ENCODE assay signal across 8 cellular contexts in the genomic region with DNA sequence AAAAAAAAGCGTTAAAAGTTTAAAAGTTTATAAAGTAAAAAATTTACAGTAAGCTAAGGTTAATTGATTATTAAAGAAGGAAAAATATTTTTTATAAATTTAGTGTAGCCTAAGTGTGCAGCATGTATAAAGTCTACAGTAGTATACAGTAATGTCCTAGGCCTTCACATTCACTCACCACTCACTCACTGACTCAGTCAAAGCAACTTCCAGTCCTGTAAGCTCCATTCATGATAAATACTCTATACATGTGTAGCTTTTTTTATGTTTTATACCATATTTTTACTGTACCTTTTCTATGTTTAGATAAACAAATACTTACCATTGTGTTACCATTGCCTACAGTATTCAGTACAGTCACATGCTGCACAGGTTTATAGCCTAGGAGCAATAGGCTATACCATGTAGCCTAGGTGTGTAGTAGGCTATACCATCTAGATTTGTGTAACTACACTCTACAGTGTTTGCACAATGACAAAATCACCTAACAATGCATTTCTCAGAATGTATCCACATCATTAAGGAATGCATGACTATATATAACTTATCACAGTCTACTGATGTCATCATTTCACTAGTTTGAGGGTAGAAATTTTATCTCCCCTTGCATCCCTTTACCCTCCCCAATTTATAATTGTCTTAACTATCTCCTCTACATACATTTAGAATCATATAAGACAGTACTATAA.
DNase-seq lines count a peak whose midpoint lies in the region; ATAC-seq, FAIRE-seq and TF ChIP-seq lines count a peak whose summit lies in the region.
"Not testable (repeated sequence)": the region's sequence is repeated elsewhere in the genome, so short reads cannot be mapped to it uniquely, and the experiment has no call there.

No MANE protein-coding gene starts in this region.

- not testable (repeated sequence) for H3K4me3 ChIP-seq in A549; IMR-90 (ENCODE audit: insufficient read depth, low read depth, low read length); RWPE2 (ENCODE audit: severe bottlenecking); astrocyte of the spinal cord (ENCODE audit: low read depth, low read length); epithelial cell of esophagus (ENCODE audit: low read length); pancreas

- not testable (repeated sequence) for H3K4me1 ChIP-seq in A549; IMR-90 (ENCODE audit: control insufficient read depth, insufficient read depth, low read length); RWPE2 (ENCODE audit: insufficient read depth, poor library complexity, severe bottlenecking); pancreas

- not testable (repeated sequence) for H2BK20ac ChIP-seq in IMR-90 (ENCODE audit: low read depth, low read length)

- not testable (repeated sequence) for H2AFZ ChIP-seq in IMR-90 (replicated peaks; ENCODE audit: low read length, poor library complexity)

- H4K5ac ChIP-seq in IMR-90 (ENCODE audit: low read depth, low read length) = not testable (repeated sequence)

- H3K79me1 ChIP-seq in IMR-90 (ENCODE audit: low read depth in 1 of 2, low read length in 2 of 2) = not testable (repeated sequence)

- not testable (repeated sequence) for H3K4me2 ChIP-seq in A549; IMR-90 (ENCODE audit: low read depth, low read length)

- H3K9me1 ChIP-seq in IMR-90 (ENCODE audit: insufficient read depth, low read length) = not testable (repeated sequence)

- not testable (repeated sequence) for H2AK9ac ChIP-seq in IMR-90 (replicated peaks; ENCODE audit: low read depth, low read length, poor library complexity)

- TF ChIP-seq POLR2A in A549 (IDR thresholded peaks at IDR 0.05; ENCODE audit: low read length); IMR-90 (IDR thresholded peaks at IDR 0.05; ENCODE audit: low read depth, low read length): not testable (repeated sequence)

- not testable (repeated sequence) for H4K20me1 ChIP-seq in IMR-90 (ENCODE audit: insufficient read depth, low read length)

- POLR2A ChIA-PET in A549 (lab: Yijun Ruan, JAX); IMR-90 (lab: Charles Lee; ENCODE audit: unreplicated experiment): not testable (repeated sequence)

- not testable (repeated sequence) for H3K4ac ChIP-seq in IMR-90 (ENCODE audit: low read depth, low read length)

- WGBS in A549 (ENCODE audit: missing lambda C conversion rate) = 95% methylated on average over 1 of the region's 1 CpG
- no CpG with 5 or more reads among the region's 1 CpG for WGBS in IMR-90 (ENCODE audit: extremely low coverage in 2 of 2, insufficient read length in 1 of 2), 2 experiments
- 81 to 92% methylated on average over 1 of the region's 1 CpG for WGBS in pancreas, 2 donors

- H2BK5ac ChIP-seq in IMR-90 (ENCODE audit: low read depth, low read length, poor library complexity, severe bottlenecking) = peak overlapping the region; percentile 61

- not testable (repeated sequence) for TF ChIP-seq CTCF in A549 (IDR thresholded peaks at IDR 0.05); IMR-90 (conservative IDR thresholded peaks at IDR 0.05; ENCODE audit: low read depth, low read length); RWPE2 (IDR thresholded peaks at IDR 0.05; ENCODE audit: poor library complexity, severe bottlenecking); astrocyte of the spinal cord (IDR thresholded peaks at IDR 0.05; ENCODE audit: low read depth, low read length); epithelial cell of esophagus (IDR thresholded peaks at IDR 0.05; ENCODE audit: insufficient read depth, low read depth, low read length, missing control alignments); pancreas (IDR thresholded peaks at IDR 0.05)

- H3K23ac ChIP-seq in IMR-90 (ENCODE audit: low read depth, low read length) = not testable (repeated sequence)

- peaks cover 11% of the 10 kb centered on the region; the same call in 2 of the 3 replicates for H3K9me3 ChIP-seq in A549
- H3K9me3 ChIP-seq in IMR-90 (ENCODE audit: control insufficient read depth, insufficient read depth, low read length); RWPE2 (ENCODE audit: severe bottlenecking); pancreas: not testable (repeated sequence)

- peak; percentile 63 for FAIRE-seq in A549 (lab: Jason Lieb, UNC)
- FAIRE-seq in pancreas (lab: Jason Lieb, UNC) = peak; percentile 88

- not testable (repeated sequence) for BruUV-seq in IMR-90 (replicated peaks; lab: Mats Ljungman, UMichigan)

- TF ChIP-seq EP300 in A549 (IDR thresholded peaks at IDR 0.05) = not testable (repeated sequence)

- CTCF ChIA-PET in A549 (lab: Yijun Ruan, JAX); IMR-90 (lab: Yijun Ruan, JAX): not testable (repeated sequence)

- H4K91ac ChIP-seq in IMR-90 (ENCODE audit: insufficient read depth, low read depth, low read length) = not testable (repeated sequence)

- not testable (repeated sequence) for H3K27ac ChIP-seq in A549; IMR-90 (ENCODE audit: insufficient read depth, low read length); pancreas
- peak overlapping the region; percentile 16 for H3K27ac ChIP-seq in RWPE2 (ENCODE audit: poor library complexity, severe bottlenecking)

- not testable (repeated sequence) for H2BK15ac ChIP-seq in IMR-90 (ENCODE audit: low read depth, low read length)

- not testable (repeated sequence) for H3K14ac ChIP-seq in IMR-90 (replicated peaks; ENCODE audit: low read depth, low read length)

- in situ Hi-C loops in IMR-90 (cut with MboI; ENCODE audit: low sequenced_read_pairs); astrocyte of the spinal cord (cut with HindIII; ENCODE audit: low sequenced_read_pairs): not testable (repeated sequence)

- not testable (repeated sequence) for H3K56ac ChIP-seq in IMR-90 (ENCODE audit: extremely low read depth, insufficient read depth, low read length)

- ATAC-seq in A549 (peak in 1 of 2 experiments; percentile 77; a peak in 3 of 6 replicates), IMR-90 (ENCODE audit: low read depth) (peak; percentile 56; the same call in 1 of the 2 replicates), RWPE2 (ENCODE audit: low read depth) (peak; percentile 83)
- not testable (repeated sequence) for ATAC-seq in pancreas

- not testable (repeated sequence) for H3K9ac ChIP-seq in IMR-90 (ENCODE audit: low read depth, low read length)

- not testable (repeated sequence) for H3K27me3 ChIP-seq in IMR-90 (ENCODE audit: control insufficient read depth, insufficient read depth, low read length); RWPE2 (ENCODE audit: insufficient read depth, poor library complexity, severe bottlenecking); pancreas

- H2AK5ac ChIP-seq in IMR-90 (ENCODE audit: low read depth, low read length) = not testable (repeated sequence)

- intact Hi-C loops in IMR-90 (cut with micrococcal nuclease) = loop anchor here (5.0 to 10.0 kb wide), 2 partner anchors 192 to 275 kb away; a partner anchor contains a TSS
- intact Hi-C loops in pancreas (cut with DNase I) = not testable (repeated sequence)

- H3K36me3 ChIP-seq in IMR-90 (ENCODE audit: control insufficient read depth, insufficient read depth, low read length); RWPE2 (ENCODE audit: low read depth); pancreas: not testable (repeated sequence)

- H2BK120ac ChIP-seq in IMR-90 (ENCODE audit: low read depth, low read length) = not testable (repeated sequence)

- dilution Hi-C loops in IMR-90 (cut with HindIII; ENCODE audit: low sequenced_read_pairs, unreplicated experiment) = not testable (repeated sequence)

- H3K18ac ChIP-seq in IMR-90 (ENCODE audit: low read depth, low read length) = not testable (repeated sequence)

- not testable (repeated sequence) for TF ChIP-seq RAD21 in A549 (conservative IDR thresholded peaks at IDR 0.05 in 1 of 2, IDR thresholded peaks at IDR 0.05 in 1 of 2); IMR-90 (IDR thresholded peaks at IDR 0.05; ENCODE audit: low read length)

- peak in 1 of 2 experiments; percentile 42 for DNase-seq in A549 (ENCODE audit: low read depth in 1 of 2, low spot score in 1 of 2)
- peak; percentile 70 for DNase-seq in ELR (ENCODE audit: low read depth)
- peak; percentile 74 for DNase-seq in IMR-90
- not testable (repeated sequence) for DNase-seq in RWPE2 (ENCODE audit: low spot score); pancreas
- DNase-seq in astrocyte of the spinal cord (ENCODE audit: low read depth, low spot score) = peak; percentile 37
- peak; percentile 64 for DNase-seq in epithelial cell of esophagus (ENCODE audit: low read depth)
- DNase-seq in glomerular visceral epithelial cell (ENCODE audit: extremely low spot score) = peak; percentile 27

- H4K8ac ChIP-seq in IMR-90 (ENCODE audit: low read depth in 2 of 2, low read length in 2 of 2) = not testable (repeated sequence)

TF ChIP-seq in A549, 52 proteins besides CTCF, POLR2A, EP300 and RAD21:
- not testable (repeated sequence) for TF ChIP-seq FOSL2 (IDR thresholded peaks at IDR 0.05)
- peak; percentile 60 for TF ChIP-seq FOSL2 (CRISPR knock-in tag; IDR thresholded peaks at IDR 0.05)

TF ChIP-seq in IMR-90, 13 proteins besides CTCF, POLR2A, EP300 and RAD21:
- TF ChIP-seq CEBPB (IDR thresholded peaks at IDR 0.05; ENCODE audit: low read depth, low read length) = peak; percentile 52
